In genomic region chr4:42646013-42646784, GRCh38 we compare ENCODE assay signal across 21 cellular contexts. TPM values are rescaled to one million over a fixed set of nuclear protein-coding genes. Genes with fewer than 3 reads are reported as not detected.
DNase-seq lines count a peak whose midpoint lies in the region; ATAC-seq, FAIRE-seq and TF ChIP-seq lines count a peak whose summit lies in the region.
"Had no signal": no experiment of that assay in that cellular context is flagged by ENCODE, and none has a peak within 500 bp of the region (broad histone marks: within the 10 kb centered on the region; RNA-seq: fewer than 3 reads in every experiment).

No MANE protein-coding gene starts in this region.

- H3K27me3 ChIP-seq in GM06990 (replicated peaks; ENCODE audit: control insufficient read depth, insufficient read depth, low read length) (no peaks in the 10 kb centered on the region), psoas muscle (ENCODE audit: insufficient read depth in 3 of 3, low read length in 2 of 3) (no peaks in the 10 kb centered on the region)

- TF ChIP-seq CTCF in GM06990 (IDR thresholded peaks at IDR 0.05; ENCODE audit: insufficient read depth, low read length, poor library complexity, severe bottlenecking), result no peak
- TF ChIP-seq CTCF in glutamatergic neuron (IDR thresholded peaks at IDR 0.05; ENCODE audit: partially characterized antibody, unreplicated experiment), result no peak
- no peak for TF ChIP-seq CTCF in psoas muscle (IDR thresholded peaks at IDR 0.05)

- FAIRE-seq in urothelium cell line (lab: Jason Lieb, UNC), result no peak
- FAIRE-seq: colon, H54 had no signal

- H3K4me1 Mint-ChIP-seq in IgD-negative memory B cell (peaks cover 36 to 73% (median 63%) of the 10 kb centered on the region in 3 donors), glutamatergic neuron (ENCODE audit: low read depth, unreplicated experiment) (peaks cover 61% of the 10 kb centered on the region)

- H3K36me3 ChIP-seq in GM06990 (ENCODE audit: control insufficient read depth, insufficient read depth, low read length) (no peaks in the 10 kb centered on the region), psoas muscle (ENCODE audit: insufficient read depth in 1 of 2, low read depth in 1 of 2) (no peaks in the 10 kb centered on the region)
- H3K36me3 ChIP-seq: prostate gland had no signal

- ATAC-seq in psoas muscle, result peak; percentile 19 to 52 (median 38)
- ATAC-seq in GM21526 (IDR thresholded peaks at IDR 0.05; ENCODE audit: low FRiP score, unreplicated experiment), result no peak
- ATAC-seq: activated naive CD4-positive, alpha-beta T cell treated with anti-CD3 and anti-CD28 coated beads, Interleukin-2, amount 50 U/mL, for 72 hours; activated T-cell treated with anti-CD3 and anti-CD28 coated beads, Interleukin-2, amount 50 U/mL, for 4 hours had no signal

- H3K9me3 Mint-ChIP-seq in IgD-negative memory B cell (no peaks in the 10 kb centered on the region), glutamatergic neuron (ENCODE audit: unreplicated experiment) (peaks cover 9% of the 10 kb centered on the region)
- H3K9me3 Mint-ChIP-seq: activated T-cell treated with anti-CD3 and anti-CD28 coated beads, Interleukin-2, amount 50 U/mL, for 4 hours had no signal

- peak; percentile 35 for DNase-seq in GM06990 (ENCODE audit: extremely low read depth, insufficient read length)
- no peak for DNase-seq in glutamatergic neuron
- DNase-seq in psoas muscle, result no peak
- no peak for DNase-seq in NK-92 treated with Interleukin-12 subunit alpha and Interleukin-12 subunit beta, amount 100 ng/mL, for 24 hours (lab: John Stamatoyannopoulos, UW)
- no peak for DNase-seq in urothelium cell line (ENCODE audit: low spot score)
- DNase-seq: activated CD4-positive, alpha-beta T cell treated with anti-CD3 and anti-CD28 coated beads, Interleukin-2, amount 50 U/mL, for 48 hours; activated T-cell treated with anti-CD3 and anti-CD28 coated beads, Interleukin-2, amount 50 U/mL, for 4 hours; AML-193; Calu3; EL; mesendoderm; NCI-H1105; NCI-H510A; trophoblast cell had no signal

- intact Hi-C loops in psoas muscle (cut with DNase I), result no loop called here

- peaks cover 67% of the 10 kb centered on the region for H3K4me1 ChIP-seq in psoas muscle
- H3K4me1 ChIP-seq: prostate gland had no signal

- H3K27ac Mint-ChIP-seq in IgD-negative memory B cell (peak overlapping the region in 2 of 3 donors; percentile 9 to 92), glutamatergic neuron (ENCODE audit: unreplicated experiment) (peak overlapping the region; percentile 23)
- H3K27ac Mint-ChIP-seq: activated naive CD4-positive, alpha-beta T cell treated with anti-CD3 and anti-CD28 coated beads, Interleukin-2, amount 50 U/mL, for 72 hours had no signal

- 53 to 82% (median 60%) methylated on average over 8 of the region's 8 CpGs for WGBS in psoas muscle, 3 donors

- H3K4me3 ChIP-seq in GM06990 (replicated peaks; ENCODE audit: low read depth, low read length) (peak overlapping the region; percentile 40), psoas muscle (peak overlapping the region; percentile 32)
- H3K4me3 ChIP-seq: prostate gland had no signal

- peak overlapping the region; percentile 7 to 75 (median 40) for H3K4me3 Mint-ChIP-seq in IgD-negative memory B cell
- H3K4me3 Mint-ChIP-seq in glutamatergic neuron (ENCODE audit: unreplicated experiment), result peak overlapping the region; percentile 39
- H3K4me3 Mint-ChIP-seq: activated T-cell treated with anti-CD3 and anti-CD28 coated beads, Interleukin-2, amount 50 U/mL, for 4 hours had no signal

- peak overlapping the region; percentile 90 for H3K27ac ChIP-seq in psoas muscle
- H3K27ac ChIP-seq: prostate gland, VCaP had no signal

- no peaks in the 10 kb centered on the region for H3K9me3 ChIP-seq in psoas muscle
- H3K9me3 ChIP-seq: prostate gland had no signal

- peaks cover 2% of the 10 kb centered on the region for H3K27me3 Mint-ChIP-seq in IgD-negative memory B cell
- H3K27me3 Mint-ChIP-seq in glutamatergic neuron (ENCODE audit: unreplicated experiment), result peaks cover 2% of the 10 kb centered on the region

- H3K36me3 Mint-ChIP-seq in IgD-negative memory B cell, result peaks cover 3% of the 10 kb centered on the region
- peaks cover 17% of the 10 kb centered on the region for H3K36me3 Mint-ChIP-seq in glutamatergic neuron (ENCODE audit: unreplicated experiment)

RNA-seq across cellular contexts. Expression of gene ATP8A1, which starts 10.7 kb away (rescaled TPM):
- 15.0 TPM for polyA plus RNA-seq in IgD-negative memory B cell
- total RNA-seq in glutamatergic neuron (ENCODE audit: unreplicated experiment), result 278 TPM
- total RNA-seq in psoas muscle, result 10 to 100 TPM; 13.8 to 26.5 (median 18.2) TPM
- 10 to 100 TPM in 1 of 3 donors, 1 to 10 TPM in 2; 2.2 to 14.7 (median 4.0) TPM for polyA plus RNA-seq in psoas muscle

Comparison
In these comparisons a context has a peak if more than half of its experiments do, and no peak if none do; other contexts are left out.
1. RNA of gene ATP8A1, which starts 10.7 kb away (total RNA-seq): 278 TPM in glutamatergic neuron (single experiment); 13.8 to 26.5 TPM in psoas muscle; every median in the first group is over 10 times any median in the second.